In the genomic region with DNA sequence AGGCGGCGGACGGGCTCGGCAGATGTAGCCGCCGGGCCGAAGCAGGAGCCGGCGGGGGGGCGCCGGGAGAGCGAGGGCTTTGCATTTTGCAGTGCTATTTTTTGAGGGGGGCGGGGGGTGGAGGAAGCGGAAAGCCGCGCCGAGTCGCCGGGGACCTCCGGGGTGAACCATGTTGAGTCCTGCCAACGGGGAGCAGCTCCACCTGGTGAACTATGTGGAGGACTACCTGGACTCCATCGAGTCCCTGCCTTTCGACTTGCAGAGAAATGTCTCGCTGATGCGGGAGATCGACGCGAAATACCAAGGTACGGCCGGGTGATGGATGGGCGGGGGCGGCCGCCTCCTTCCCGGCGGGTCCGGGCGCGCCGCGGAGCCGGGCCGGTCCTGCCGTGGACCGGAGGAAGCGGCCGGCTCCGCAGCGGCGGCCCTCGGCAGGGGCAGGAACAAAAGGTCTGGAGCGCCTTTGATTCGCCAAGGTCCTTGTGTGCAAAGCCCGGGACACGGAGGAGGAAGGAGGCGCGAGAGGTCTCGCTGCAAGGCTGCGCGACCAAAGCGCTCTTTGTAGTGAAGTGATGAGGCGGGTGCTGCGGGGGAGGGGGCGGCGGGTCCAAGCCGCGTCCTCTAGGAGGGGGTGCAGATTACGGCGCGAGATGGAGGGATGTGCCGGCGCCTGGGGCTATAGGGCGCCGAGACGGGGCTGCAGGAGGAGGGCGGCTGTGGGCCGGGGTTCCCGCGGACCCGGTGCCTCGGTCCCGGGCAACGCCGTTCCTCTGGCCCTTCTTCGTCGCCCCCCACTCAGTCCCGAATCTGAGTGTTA, we compare ENCODE assay signal across 8 cellular contexts. TPM values are rescaled to one million over a fixed set of nuclear protein-coding genes. Genes with fewer than 3 reads are reported as not detected.
DNase-seq lines count a peak whose midpoint lies in the region; ATAC-seq, FAIRE-seq and TF ChIP-seq lines count a peak whose summit lies in the region.

No MANE protein-coding gene starts in this region.

- BruUV-seq in mammary epithelial cell (replicated peaks; lab: Mats Ljungman, UMichigan): no TSS peak

- DNase-seq in CD14-positive monocyte (ENCODE audit: low spot score): no peak
- DNase-seq in Jurkat, Clone E6-1 (ENCODE audit: low read depth, low spot score): no peak
- DNase-seq in mammary epithelial cell: peak; percentile 50
- DNase-seq in kidney: peak; percentile 92
- peak; percentile 75 for DNase-seq in stimulated activated CD4-positive, alpha-beta T cell treated with anti-CD3 and anti-CD28 coated beads, Interleukin-15, amount 100 ng/mL, for 24 hours
- DNase-seq in GDM1 (lab: John Stamatoyannopoulos, UW): no peak

- peaks cover 4 to 5% of the 10 kb centered on the region in 2 donors for H3K36me3 Mint-ChIP-seq in CD14-positive monocyte

- CTCF ChIA-PET in mammary epithelial cell (lab: Charles Lee; ENCODE audit: low non-redundant PET): no interaction called here

- H3K27ac ChIP-seq in VCaP (peak overlapping the region; percentile 100), mammary epithelial cell (ENCODE audit: insufficient read depth, low read depth, low read length) (peak overlapping the region; percentile 66), kidney (ENCODE audit: low read depth in 2 of 2, low read length in 2 of 2) (peak overlapping the region; percentile 97 to 99)

- intact Hi-C loops in CD14-positive monocyte (cut with micrococcal nuclease): loop anchor here (2.0 to 10.0 kb wide), 7 partner anchors 57 to 441 kb away; partner anchors contain the start of genes ANKRD10 (in 2 of the 2) and RAB20 (in 1 of the 2)
- intact Hi-C loops in mammary epithelial cell (cut with micrococcal nuclease): loop anchor here (1.0 to 10.0 kb wide), 8 partner anchors 9 to 492 kb away; partner anchors contain the start of genes ANKRD10 and NAXD
- intact Hi-C loops in kidney (cut with DNase I): no loop called here

- peaks cover 0 to 4% (median 0%) of the 10 kb centered on the region in 3 donors for H3K27me3 Mint-ChIP-seq in CD14-positive monocyte (ENCODE audit: low read depth in 3 of 3)

- peak overlapping the region; percentile 100 for H3K4me2 ChIP-seq in mammary epithelial cell (ENCODE audit: insufficient read depth, low read depth, low read length)

- H3K9me3 ChIP-seq in mammary epithelial cell (replicated peaks; ENCODE audit: insufficient read depth, low read length): no peaks in the 10 kb centered on the region
- H3K9me3 ChIP-seq in kidney (ENCODE audit: control insufficient read depth in 1 of 2, low read length in 2 of 2): no peaks in the 10 kb centered on the region

- peak overlapping the region; percentile 90 for H2AFZ ChIP-seq in mammary epithelial cell (ENCODE audit: low read depth, low read length)

- H3K4me1 ChIP-seq in mammary epithelial cell (ENCODE audit: insufficient read depth, low read length) (peaks cover 15% of the 10 kb centered on the region), kidney (ENCODE audit: control insufficient read depth in 1 of 2, insufficient read depth in 1 of 2, low read depth in 1 of 2, low read length in 2 of 2) (peaks cover 10 to 17% of the 10 kb centered on the region in 2 donors)

- H4K20me1 ChIP-seq in mammary epithelial cell (ENCODE audit: insufficient read depth, low read length): no peaks in the 10 kb centered on the region

- H3K36me3 ChIP-seq in mammary epithelial cell (ENCODE audit: insufficient read depth, low read length) (no peaks in the 10 kb centered on the region), kidney (ENCODE audit: control insufficient read depth in 1 of 2, insufficient read depth in 2 of 2, low read length in 2 of 2) (no peaks in the 10 kb centered on the region)

- WGBS in mammary epithelial cell (ENCODE audit: low coverage, missing lambda C conversion rate): under 1% methylated on average over 22 of the region's 86 CpGs

- no peaks in the 10 kb centered on the region for H3K27me3 ChIP-seq in mammary epithelial cell (ENCODE audit: insufficient read depth, low read length)

- no peak for FAIRE-seq in kidney (lab: Jason Lieb, UNC)

- H3K4me1 Mint-ChIP-seq in CD14-positive monocyte: peaks cover 42% of the 10 kb centered on the region

- H3K4me3 Mint-ChIP-seq in CD14-positive monocyte: peak overlapping the region; percentile 96

- peaks cover 52% of the 10 kb centered on the region for H3K79me2 ChIP-seq in mammary epithelial cell (ENCODE audit: insufficient read depth, low read length)

- TF ChIP-seq CTCF in CD14-positive monocyte (IDR thresholded peaks at IDR 0.05): no peak
- TF ChIP-seq CTCF in VCaP (conservative IDR thresholded peaks at IDR 0.05): peak; percentile 61
- peak in 1 of 2 donors; percentile 37 for TF ChIP-seq CTCF in mammary epithelial cell (conservative IDR thresholded peaks at IDR 0.05 in 1 of 2, IDR thresholded peaks at IDR 0.05 in 1 of 2; ENCODE audit: extremely low read depth in 1 of 2, insufficient read depth in 1 of 2, low read depth in 1 of 2, low read length in 2 of 2)
- no peak for TF ChIP-seq CTCF in kidney (IDR thresholded peaks at IDR 0.05; ENCODE audit: borderline replicate concordance, extremely low read depth, insufficient read depth)

- in situ Hi-C loops in mammary epithelial cell (cut with MboI; ENCODE audit: low sequenced_read_pairs in 2 of 2): no loop called here

- peak overlapping the region; percentile 76 for H3K9ac ChIP-seq in mammary epithelial cell (ENCODE audit: insufficient read depth, low read length)
- H3K9ac ChIP-seq in kidney (ENCODE audit: low read length in 2 of 2): peak overlapping the region; percentile 93 to 94

- peaks cover 0 to 2% (median 0%) of the 10 kb centered on the region in 7 donors for H3K9me3 Mint-ChIP-seq in CD14-positive monocyte

- H3K4me3 ChIP-seq in Jurkat, Clone E6-1 (ENCODE audit: low read length): peak overlapping the region; percentile 88
- peak overlapping the region; percentile 73 to 87 (median 85) for H3K4me3 ChIP-seq in mammary epithelial cell (replicated peaks in 1 of 3; ENCODE audit: insufficient read depth in 1 of 3, low read depth in 2 of 3, low read length in 3 of 3)
- peak overlapping the region; percentile 76 to 89 for H3K4me3 ChIP-seq in kidney (ENCODE audit: low read length in 2 of 2)

- dilution Hi-C loops in mammary epithelial cell (cut with HindIII; ENCODE audit: low sequenced_read_pairs): no loop called here

- peak overlapping the region; percentile 90 to 97 (median 95) for H3K27ac Mint-ChIP-seq in CD14-positive monocyte

- ATAC-seq in HG03097 (IDR thresholded peaks at IDR 0.05; ENCODE audit: low FRiP score, unreplicated experiment): no peak

RNA-seq across cellular contexts. Expression of gene ING1, which starts 0.7 kb away (rescaled TPM):
- 10 to 100 TPM in 1 of 2 donors, 1 to 10 TPM in 1; 8.4 to 11.8 TPM for polyA plus RNA-seq in CD14-positive monocyte
- polyA plus RNA-seq in Jurkat, Clone E6-1 (2012; ENCODE audit: insufficient read depth, insufficient read length): 20.3 TPM
- total RNA-seq in mammary epithelial cell: 1 to 10 TPM; 5.3 to 8.6 TPM
- 13.8 TPM for polyA plus RNA-seq in mammary epithelial cell
- 7.2 TPM for polyA minus RNA-seq in mammary epithelial cell
- total RNA-seq in kidney: 12.4 TPM
- 7.8 TPM for polyA plus RNA-seq in kidney (ENCODE audit: insufficient read depth, low read depth, low replicate concordance)

RNA-seq across cellular contexts. Expression of gene CARS2, which starts 8.3 kb away (rescaled TPM):
- polyA plus RNA-seq in CD14-positive monocyte (100 to 1,000 TPM; 130 to 227 TPM), mammary epithelial cell (124 TPM), kidney (ENCODE audit: insufficient read depth, low read depth, low replicate concordance) (57.1 TPM)
- polyA plus RNA-seq in Jurkat, Clone E6-1 (2012; ENCODE audit: insufficient read depth, insufficient read length): 62.0 TPM
- total RNA-seq in mammary epithelial cell (100 to 1,000 TPM in 1 of 2 donors, 10 to 100 TPM in 1; 68.1 to 138 TPM), kidney (57.9 TPM)
- 84.8 TPM for polyA minus RNA-seq in mammary epithelial cell

Comparison
In these comparisons a context has a peak if more than half of its experiments do, and no peak if none do; other contexts are left out.
1. DNase-seq: peak in mammary epithelial cell (single experiment), kidney (single experiment) and stimulated activated CD4-positive, alpha-beta T cell treated with anti-CD3 and anti-CD28 coated beads, Interleukin-15, amount 100 ng/mL, for 24 hours (single experiment); none in CD14-positive monocyte (single experiment), Jurkat, Clone E6-1 (single experiment) and GDM1 (single experiment).
2. Peak in every context shown above with its lines, with median percentiles within 50 percentile points of each other: H3K4me3 ChIP-seq and H3K27ac ChIP-seq.